In genomic region chr7:140674356-140674800, GRCh38 we compare ENCODE assay signal across 8 cellular contexts. TPM values are rescaled to one million over a fixed set of nuclear protein-coding genes. Genes with fewer than 3 reads are reported as not detected.
DNase-seq lines count a peak whose midpoint lies in the region; ATAC-seq and TF ChIP-seq lines count a peak whose summit lies in the region.

No MANE protein-coding gene starts in this region.

- peaks cover 28% of the 10 kb centered on the region for H3F3A ChIP-seq in MM.1S (ENCODE audit: insufficient read depth, low read length)

- H3K9me3 ChIP-seq in MM.1S (replicated peaks; ENCODE audit: insufficient read depth, low read length) (no peaks in the 10 kb centered on the region), subcutaneous abdominal adipose tissue (ENCODE audit: control insufficient read depth in 5 of 5, low read length in 5 of 5) (no peaks in the 10 kb centered on the region), heart left ventricle (no peaks in the 10 kb centered on the region)

- H3K79me2 ChIP-seq in MM.1S (ENCODE audit: low read length), result no peaks in the 10 kb centered on the region

- H3K9me3 Mint-ChIP-seq in activated naive CD4-positive, alpha-beta T cell treated with anti-CD3 and anti-CD28 coated beads, Interleukin-2, amount 50 U/mL, for 24 hours, result no peaks in the 10 kb centered on the region

- no peak for ATAC-seq in heart left ventricle

- no peak overlapping the region for H3K27ac Mint-ChIP-seq in activated naive CD4-positive, alpha-beta T cell treated with anti-CD3 and anti-CD28 coated beads, Interleukin-2, amount 50 U/mL, for 24 hours

- intact Hi-C loops in heart left ventricle (cut with DNase I), result loop anchor here in 6 of 10 donors (2.0 to 10.0 kb wide), 4 partner anchors 20 to 340 kb away; partner anchors contain the start of gene MRPS33 (in 5 of the 6)

- H3K36me3 Mint-ChIP-seq in activated naive CD4-positive, alpha-beta T cell treated with anti-CD3 and anti-CD28 coated beads, Interleukin-2, amount 50 U/mL, for 24 hours, result peaks cover 13% of the 10 kb centered on the region

- 66 to 81% (median 77%) methylated on average over 5 of the region's 5 CpGs for WGBS in heart left ventricle, 4 donors

- H3K4me3 ChIP-seq in MM.1S (ENCODE audit: low read length), result peak overlapping the region; percentile 68
- H3K4me3 ChIP-seq in subcutaneous abdominal adipose tissue (ENCODE audit: low read depth in 1 of 5, low read length in 5 of 5), result no peak overlapping the region
- H3K4me3 ChIP-seq in heart left ventricle, result no peak overlapping the region

- no peak for DNase-seq in activated naive CD4-positive, alpha-beta T cell treated with Interleukin-2 at 50 U/mL for 16 hours
- DNase-seq in MM.1S (peak; percentile 71), cerebellum (ENCODE audit: low spot score) (peak; percentile 53), erythroblast (lab: John Stamatoyannopoulos, UW) (no peak), heart left ventricle (no peak), HuH-7 (ENCODE audit: low spot score) (no peak)

- H3K4me2 ChIP-seq in MM.1S (ENCODE audit: low read depth, low read length), result peak overlapping the region; percentile 95

- H3K4me1 ChIP-seq in MM.1S (ENCODE audit: low read length) (peaks cover 38% of the 10 kb centered on the region), subcutaneous abdominal adipose tissue (ENCODE audit: control insufficient read depth in 5 of 5, insufficient read depth in 5 of 5, low read length in 5 of 5) (peaks cover 0 to 44% (median 32%) of the 10 kb centered on the region in 5 donors), heart left ventricle (peaks cover 0 to 37% (median 21%) of the 10 kb centered on the region in 12 donors)

- peak overlapping the region; percentile 76 for H3K4me3 Mint-ChIP-seq in activated naive CD4-positive, alpha-beta T cell treated with anti-CD3 and anti-CD28 coated beads, Interleukin-2, amount 50 U/mL, for 24 hours

- no peak overlapping the region for H2AFZ ChIP-seq in MM.1S (ENCODE audit: low read length)

- no peaks in the 10 kb centered on the region for H4K20me1 ChIP-seq in MM.1S (ENCODE audit: insufficient read depth, low read length)

- no peak for TF ChIP-seq CTCF in MM.1S (IDR thresholded peaks at IDR 0.05; ENCODE audit: low read length)
- no peak for TF ChIP-seq CTCF in heart left ventricle (IDR thresholded peaks at IDR 0.05)

- no peaks in the 10 kb centered on the region for H3K27me3 Mint-ChIP-seq in activated naive CD4-positive, alpha-beta T cell treated with anti-CD3 and anti-CD28 coated beads, Interleukin-2, amount 50 U/mL, for 24 hours

- TF ChIP-seq POLR2A in erythroblast (IDR thresholded peaks at IDR 0.05; ENCODE audit: low read length) (no peak), heart left ventricle (IDR thresholded peaks at IDR 0.05) (no peak)

- peak overlapping the region; percentile 75; the same call in 1 of the 2 replicates for H3K9ac ChIP-seq in MM.1S (ENCODE audit: low read length)
- H3K9ac ChIP-seq in subcutaneous abdominal adipose tissue (ENCODE audit: low read length in 5 of 5), result peak overlapping the region in 1 of 5 donors; percentile 82

- H3K27me3 ChIP-seq in MM.1S (replicated peaks; ENCODE audit: insufficient read depth, low read length), result no peaks in the 10 kb centered on the region
- no peaks in the 10 kb centered on the region for H3K27me3 ChIP-seq in subcutaneous abdominal adipose tissue (ENCODE audit: control insufficient read depth in 5 of 5, insufficient read depth in 4 of 5, low read length in 5 of 5)
- H3K27me3 ChIP-seq in heart left ventricle, result no peaks in the 10 kb centered on the region

- H3K4me1 Mint-ChIP-seq in activated naive CD4-positive, alpha-beta T cell treated with anti-CD3 and anti-CD28 coated beads, Interleukin-2, amount 50 U/mL, for 24 hours, result peaks cover 44% of the 10 kb centered on the region

- no peaks in the 10 kb centered on the region for H3K36me3 ChIP-seq in MM.1S (replicated peaks; ENCODE audit: insufficient read depth, low read length)
- H3K36me3 ChIP-seq in subcutaneous abdominal adipose tissue (ENCODE audit: control insufficient read depth in 5 of 5, insufficient read depth in 5 of 5, low read length in 5 of 5), result peaks cover 0 to 17% (median 11%) of the 10 kb centered on the region in 5 donors
- H3K36me3 ChIP-seq in heart left ventricle, result peaks cover 0 to 11% (median 6%) of the 10 kb centered on the region in 9 donors

- no peaks in the 10 kb centered on the region for H3K9me2 ChIP-seq in MM.1S (replicated peaks; ENCODE audit: insufficient read depth, low read length)

- peak overlapping the region; percentile 74 for H3K27ac ChIP-seq in MM.1S (ENCODE audit: low read length)
- H3K27ac ChIP-seq in subcutaneous abdominal adipose tissue (ENCODE audit: low read depth, low read length), result peak overlapping the region; percentile 69
- H3K27ac ChIP-seq in heart left ventricle, result peak overlapping the region in 2 of 12 donors; percentile 9 to 81

RNA-seq across cellular contexts. Expression of gene ADCK2, which starts 1.6 kb away (rescaled TPM):
- total RNA-seq in cerebellum (15.0 TPM), heart left ventricle (10 to 100 TPM in 6 of 9 donors, 1 to 10 TPM in 3; 6.8 to 18.3 (median 10.5) TPM)
- 10 to 100 TPM in 1 of 2 donors, 1 to 10 TPM in 1; 5.3 to 15.4 TPM for polyA plus RNA-seq in heart left ventricle

RNA-seq across cellular contexts. Expression of gene NDUFB2, which starts 22.1 kb away (rescaled TPM):
- 50.7 TPM for total RNA-seq in cerebellum
- 1,000 to 10,000 TPM in 1 of 9 donors, 100 to 1,000 TPM in 8; 458 to 1,005 (median 615) TPM for total RNA-seq in heart left ventricle
- polyA plus RNA-seq in heart left ventricle, result 100 to 1,000 TPM; 525 to 727 TPM

RNA-seq across cellular contexts. Expression of gene DENND2A, which starts 33.8 kb away (rescaled TPM):
- 31.7 TPM for total RNA-seq in cerebellum
- total RNA-seq in heart left ventricle, result 10 to 100 TPM in 6 of 9 donors, 1 to 10 TPM in 3; 6.7 to 17.9 (median 10.8) TPM
- polyA plus RNA-seq in heart left ventricle, result 1 to 10 TPM; 4.6 to 6.2 TPM

Comparison
In these comparisons a context has a peak if more than half of its experiments do, and no peak if none do; other contexts are left out.
1. DNase-seq: peak in MM.1S (single experiment) and cerebellum (single experiment); none in activated naive CD4-positive, alpha-beta T cell treated with Interleukin-2 at 50 U/mL for 16 hours (single experiment), erythroblast (0 of 2), heart left ventricle (0 of 5) and HuH-7 (single experiment).